Comparison of ENCODE assay signal across 1 cellular context in genomic region chr2:102238039-102238756, GRCh38.
TF ChIP-seq lines count a peak whose summit lies in the region.

No MANE protein-coding gene starts in this region.

TF ChIP-seq in HCT116, 20 proteins besides CTCF, POLR2A, EP300 and RAD21 (continued from another document):
- no peak for TF ChIP-seq REST (IDR thresholded peaks at IDR 0.05; ENCODE audit: low read depth)
- no peak for TF ChIP-seq ELF1 (IDR thresholded peaks at IDR 0.05; ENCODE audit: borderline replicate concordance, low read depth)
- no peak for TF ChIP-seq MAX (IDR thresholded peaks at IDR 0.05)
- TF ChIP-seq CEBPB (IDR thresholded peaks at IDR 0.05; ENCODE audit: low read depth), result no peak
- no peak for TF ChIP-seq ZBTB33 (IDR thresholded peaks at IDR 0.05; ENCODE audit: extremely low read depth, insufficient replicate concordance, low read length)
- no peak for TF ChIP-seq YY1 (IDR thresholded peaks at IDR 0.05; ENCODE audit: extremely low read depth, insufficient replicate concordance, low read depth, low read length)
- no peak for TF ChIP-seq ZNF274 (IDR thresholded peaks at IDR 0.05; ENCODE audit: low read depth, low read length)
- no peak for TF ChIP-seq SIN3A (IDR thresholded peaks at IDR 0.05; ENCODE audit: low read depth)
- no peak for TF ChIP-seq CBX3 (IDR thresholded peaks at IDR 0.05; ENCODE audit: low read depth)
